Comparison of ENCODE assay signal across 1 cellular context in the genomic region with DNA sequence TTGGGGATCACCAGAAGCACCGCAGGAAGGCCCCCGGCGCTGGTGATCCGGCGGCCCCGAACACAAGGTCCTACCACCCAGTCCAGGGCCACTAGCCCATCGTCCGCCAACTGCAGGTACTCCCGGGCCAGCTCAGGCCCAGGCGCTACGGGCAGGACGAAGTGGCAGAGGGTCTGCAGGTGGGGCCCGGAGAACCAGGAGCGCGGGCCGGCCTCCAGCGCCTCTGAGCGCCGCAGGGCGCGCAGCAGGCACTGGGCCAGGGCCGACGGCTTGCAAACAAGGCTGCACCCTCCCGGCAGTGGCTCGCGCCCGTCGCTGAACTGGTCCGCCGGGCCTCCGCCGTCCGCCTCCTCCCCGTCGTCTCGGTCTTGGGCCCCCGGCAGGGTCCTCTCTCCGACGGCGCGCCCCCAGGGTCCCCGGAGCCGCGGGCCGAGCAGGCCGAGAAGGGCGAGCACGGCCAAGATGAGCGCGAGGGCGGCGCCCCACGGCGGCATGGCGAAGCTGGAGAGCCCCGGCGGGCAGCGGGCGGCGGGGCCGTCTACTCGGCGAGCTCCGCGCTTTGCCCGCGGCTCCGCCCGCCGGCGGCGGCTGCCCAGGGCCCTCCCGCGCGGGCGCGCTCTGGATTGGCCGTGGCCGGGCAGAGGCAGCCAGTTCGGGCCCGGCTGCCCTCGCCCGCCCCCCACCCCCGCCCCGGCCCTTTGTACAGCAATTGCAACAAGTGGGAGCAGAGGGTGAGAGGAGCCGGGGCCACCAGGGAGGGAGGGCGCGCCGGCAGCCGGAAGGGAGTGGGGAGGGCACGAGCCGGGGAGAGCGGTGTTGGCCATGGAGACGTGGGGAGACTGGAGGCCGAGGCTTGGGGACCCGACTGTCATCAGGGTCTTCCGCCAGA.
A peak's percentile ranks its signal among the peaks of the same experiment; 100 is the strongest.
TF ChIP-seq lines count a peak whose summit lies in the region.

A gene with protein sequence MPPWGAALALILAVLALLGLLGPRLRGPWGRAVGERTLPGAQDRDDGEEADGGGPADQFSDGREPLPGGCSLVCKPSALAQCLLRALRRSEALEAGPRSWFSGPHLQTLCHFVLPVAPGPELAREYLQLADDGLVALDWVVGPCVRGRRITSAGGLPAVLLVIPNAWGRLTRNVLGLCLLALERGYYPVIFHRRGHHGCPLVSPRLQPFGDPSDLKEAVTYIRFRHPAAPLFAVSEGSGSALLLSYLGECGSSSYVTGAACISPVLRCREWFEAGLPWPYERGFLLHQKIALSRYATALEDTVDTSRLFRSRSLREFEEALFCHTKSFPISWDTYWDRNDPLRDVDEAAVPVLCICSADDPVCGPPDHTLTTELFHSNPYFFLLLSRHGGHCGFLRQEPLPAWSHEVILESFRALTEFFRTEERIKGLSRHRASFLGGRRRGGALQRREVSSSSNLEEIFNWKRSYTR (minus strand): TSS at position 565 of the 889 bp plus-strand sequence. CDS start 71 bp downstream, at position 494.

TF ChIP-seq in A549, 52 proteins besides CTCF, POLR2A, EP300 and RAD21 (continued from another document):
- TF ChIP-seq MAZ (IDR thresholded peaks at IDR 0.05; ENCODE audit: borderline replicate concordance, low read depth, low read length), result no peak
- TF ChIP-seq, protein P1, sequence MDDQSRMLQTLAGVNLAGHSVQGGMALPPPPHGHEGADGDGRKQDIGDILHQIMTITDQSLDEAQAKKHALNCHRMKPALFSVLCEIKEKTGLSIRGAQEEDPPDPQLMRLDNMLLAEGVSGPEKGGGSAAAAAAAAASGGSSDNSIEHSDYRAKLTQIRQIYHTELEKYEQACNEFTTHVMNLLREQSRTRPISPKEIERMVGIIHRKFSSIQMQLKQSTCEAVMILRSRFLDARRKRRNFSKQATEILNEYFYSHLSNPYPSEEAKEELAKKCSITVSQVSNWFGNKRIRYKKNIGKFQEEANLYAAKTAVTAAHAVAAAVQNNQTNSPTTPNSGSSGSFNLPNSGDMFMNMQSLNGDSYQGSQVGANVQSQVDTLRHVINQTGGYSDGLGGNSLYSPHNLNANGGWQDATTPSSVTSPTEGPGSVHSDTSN (IDR thresholded peaks at IDR 0.05), result no peak
- TF ChIP-seq KDM1A (IDR thresholded peaks at IDR 0.05; ENCODE audit: low read depth), result 0 out of 2 replicates have a peak, but pooled peaks have one; percentile 48
- TF ChIP-seq, protein P2, sequence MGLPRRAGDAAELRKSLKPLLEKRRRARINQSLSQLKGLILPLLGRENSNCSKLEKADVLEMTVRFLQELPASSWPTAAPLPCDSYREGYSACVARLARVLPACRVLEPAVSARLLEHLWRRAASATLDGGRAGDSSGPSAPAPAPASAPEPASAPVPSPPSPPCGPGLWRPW (IDR thresholded peaks at IDR 0.05), result no peak
- no peak for TF ChIP-seq GATA3 (IDR thresholded peaks at IDR 0.05; ENCODE audit: borderline replicate concordance)
- TF ChIP-seq, protein P3, sequence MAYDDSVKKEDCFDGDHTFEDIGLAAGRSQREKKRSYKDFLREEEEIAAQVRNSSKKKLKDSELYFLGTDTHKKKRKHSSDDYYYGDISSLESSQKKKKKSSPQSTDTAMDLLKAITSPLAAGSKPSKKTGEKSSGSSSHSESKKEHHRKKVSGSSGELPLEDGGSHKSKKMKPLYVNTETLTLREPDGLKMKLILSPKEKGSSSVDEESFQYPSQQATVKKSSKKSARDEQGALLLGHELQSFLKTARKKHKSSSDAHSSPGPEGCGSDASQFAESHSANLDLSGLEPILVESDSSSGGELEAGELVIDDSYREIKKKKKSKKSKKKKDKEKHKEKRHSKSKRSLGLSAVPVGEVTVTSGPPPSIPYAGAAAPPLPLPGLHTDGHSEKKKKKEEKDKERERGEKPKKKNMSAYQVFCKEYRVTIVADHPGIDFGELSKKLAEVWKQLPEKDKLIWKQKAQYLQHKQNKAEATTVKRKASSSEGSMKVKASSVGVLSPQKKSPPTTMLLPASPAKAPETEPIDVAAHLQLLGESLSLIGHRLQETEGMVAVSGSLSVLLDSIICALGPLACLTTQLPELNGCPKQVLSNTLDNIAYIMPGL (CRISPR knock-in tag; IDR thresholded peaks at IDR 0.05; ENCODE audit: borderline replicate concordance), result no peak
- TF ChIP-seq CEBPB (IDR thresholded peaks at IDR 0.05), result no peak
- TF ChIP-seq, protein P4, sequence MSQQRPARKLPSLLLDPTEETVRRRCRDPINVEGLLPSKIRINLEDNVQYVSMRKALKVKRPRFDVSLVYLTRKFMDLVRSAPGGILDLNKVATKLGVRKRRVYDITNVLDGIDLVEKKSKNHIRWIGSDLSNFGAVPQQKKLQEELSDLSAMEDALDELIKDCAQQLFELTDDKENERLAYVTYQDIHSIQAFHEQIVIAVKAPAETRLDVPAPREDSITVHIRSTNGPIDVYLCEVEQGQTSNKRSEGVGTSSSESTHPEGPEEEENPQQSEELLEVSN (IDR thresholded peaks at IDR 0.05; ENCODE audit: borderline replicate concordance, low read depth), result peak; percentile 18
- no peak for TF ChIP-seq ZC3H11A (IDR thresholded peaks at IDR 0.05)
- TF ChIP-seq, protein P5, sequence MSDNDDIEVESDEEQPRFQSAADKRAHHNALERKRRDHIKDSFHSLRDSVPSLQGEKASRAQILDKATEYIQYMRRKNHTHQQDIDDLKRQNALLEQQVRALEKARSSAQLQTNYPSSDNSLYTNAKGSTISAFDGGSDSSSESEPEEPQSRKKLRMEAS (IDR thresholded peaks at IDR 0.05), result peak; percentile 9
- no peak for TF ChIP-seq ZNF302 (CRISPR knock-in tag; IDR thresholded peaks at IDR 0.05)
- TF ChIP-seq, protein P6, sequence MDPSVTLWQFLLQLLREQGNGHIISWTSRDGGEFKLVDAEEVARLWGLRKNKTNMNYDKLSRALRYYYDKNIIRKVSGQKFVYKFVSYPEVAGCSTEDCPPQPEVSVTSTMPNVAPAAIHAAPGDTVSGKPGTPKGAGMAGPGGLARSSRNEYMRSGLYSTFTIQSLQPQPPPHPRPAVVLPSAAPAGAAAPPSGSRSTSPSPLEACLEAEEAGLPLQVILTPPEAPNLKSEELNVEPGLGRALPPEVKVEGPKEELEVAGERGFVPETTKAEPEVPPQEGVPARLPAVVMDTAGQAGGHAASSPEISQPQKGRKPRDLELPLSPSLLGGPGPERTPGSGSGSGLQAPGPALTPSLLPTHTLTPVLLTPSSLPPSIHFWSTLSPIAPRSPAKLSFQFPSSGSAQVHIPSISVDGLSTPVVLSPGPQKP (IDR thresholded peaks at IDR 0.05; ENCODE audit: low read depth, low read length), result no peak
- no peak for TF ChIP-seq HOXA7 (CRISPR knock-in tag; IDR thresholded peaks at IDR 0.05)
- TF ChIP-seq NPAS2 (CRISPR knock-in tag; IDR thresholded peaks at IDR 0.05; ENCODE audit: borderline replicate concordance), result no peak
- no peak for TF ChIP-seq CBX2 (IDR thresholded peaks at IDR 0.05; ENCODE audit: borderline replicate concordance, low read depth)
- 0 out of 2 replicates have a peak, but pooled peaks have one; percentile 5 for TF ChIP-seq MYC (IDR thresholded peaks at IDR 0.05; ENCODE audit: borderline replicate concordance, low read length)
- no peak for TF ChIP-seq CBX8 (IDR thresholded peaks at IDR 0.05)
